In genomic region chr16:30032083-30032819, GRCh38 we compare ENCODE assay signal across 9 cellular contexts. TPM values are rescaled to one million over a fixed set of nuclear protein-coding genes. Genes with fewer than 3 reads are reported as not detected.
DNase-seq lines count a peak whose midpoint lies in the region; ATAC-seq and TF ChIP-seq lines count a peak whose summit lies in the region.
"Had no signal": no experiment of that assay in that cellular context is flagged by ENCODE, and none has a peak within 500 bp of the region (broad histone marks: within the 10 kb centered on the region; RNA-seq: fewer than 3 reads in every experiment).

No MANE protein-coding gene starts in this region.

- no peak overlapping the region for H4K8ac ChIP-seq in IMR-90 (ENCODE audit: low read depth in 2 of 2, low read length in 2 of 2)

- H2AFZ ChIP-seq in IMR-90 (replicated peaks; ENCODE audit: low read length, poor library complexity) (no peak overlapping the region), OCI-LY7 (ENCODE audit: low read length) (no peak overlapping the region)

- H3K23ac ChIP-seq in IMR-90 (ENCODE audit: low read depth, low read length), result no peak overlapping the region

- peaks cover 20% of the 10 kb centered on the region for H3K4me1 Mint-ChIP-seq in neural crest cell

- in situ Hi-C loops in IMR-90 (cut with MboI; ENCODE audit: low sequenced_read_pairs), result no loop called here

- no CpG with 5 or more reads among the region's 12 CpGs for WGBS in IMR-90 (ENCODE audit: extremely low coverage in 2 of 2, insufficient read length in 1 of 2), 2 experiments

- ATAC-seq in IMR-90 (ENCODE audit: low read depth), result peak; percentile 76
- ATAC-seq in esophagus mucosa, result peak; percentile 27
- ATAC-seq in HG03039 (IDR thresholded peaks at IDR 0.05; ENCODE audit: unreplicated experiment), result no peak
- ATAC-seq in HG03139 (IDR thresholded peaks at IDR 0.05; ENCODE audit: unreplicated experiment), result no peak

- H3K4me3 ChIP-seq in IMR-90 (ENCODE audit: insufficient read depth, low read depth, low read length), result no peak overlapping the region
- no peak overlapping the region for H3K4me3 ChIP-seq in OCI-LY7 (ENCODE audit: low read depth, low read length, poor library complexity, severe bottlenecking)

- peaks cover 9% of the 10 kb centered on the region; the same call in 1 of the 2 replicates for H4K20me1 ChIP-seq in IMR-90 (ENCODE audit: insufficient read depth, low read length)
- H4K20me1 ChIP-seq in OCI-LY7 (ENCODE audit: insufficient read depth, low read length), result no peaks in the 10 kb centered on the region

- no peak overlapping the region for H2AK5ac ChIP-seq in IMR-90 (ENCODE audit: low read depth, low read length)

- POLR2A ChIA-PET in IMR-90 (lab: Charles Lee; ENCODE audit: unreplicated experiment) (no interaction called here), OCI-LY7 (lab: Charles Lee) (interaction anchor here (0.5 to 0.7 kb wide), 4 partner anchors 289 to 590 kb away, joined by 3 to 5 read pairs (median 4); no protein-coding TSS in a partner anchor)

- H3K4me3 Mint-ChIP-seq in neural crest cell, result peak overlapping the region; percentile 89

- H3K9ac ChIP-seq in IMR-90 (ENCODE audit: low read depth, low read length), result no peak overlapping the region

- peaks cover 50% of the 10 kb centered on the region for H3K27me3 Mint-ChIP-seq in neural crest cell (ENCODE audit: low read depth)

- peak; percentile 84 for TF ChIP-seq RAD21 in IMR-90 (IDR thresholded peaks at IDR 0.05; ENCODE audit: low read length)

- no peak overlapping the region for H2BK120ac ChIP-seq in IMR-90 (ENCODE audit: low read depth, low read length)

- H3K9me3 ChIP-seq in IMR-90 (ENCODE audit: control insufficient read depth, insufficient read depth, low read length) (no peaks in the 10 kb centered on the region), OCI-LY7 (ENCODE audit: low read length) (no peaks in the 10 kb centered on the region)

- H3K79me2 ChIP-seq in OCI-LY7 (ENCODE audit: insufficient read depth, low read depth, low read length), result no peaks in the 10 kb centered on the region

- H3K36me3 ChIP-seq in IMR-90 (ENCODE audit: control insufficient read depth, insufficient read depth, low read length) (no peaks in the 10 kb centered on the region), OCI-LY7 (ENCODE audit: insufficient read depth, low read length) (no peaks in the 10 kb centered on the region)

- no peaks in the 10 kb centered on the region for H3K9me2 ChIP-seq in OCI-LY7 (ENCODE audit: insufficient read depth, low read length)

- TF ChIP-seq POLR2A in IMR-90 (IDR thresholded peaks at IDR 0.05; ENCODE audit: low read depth, low read length), result no peak

- H3K14ac ChIP-seq in IMR-90 (replicated peaks; ENCODE audit: low read depth, low read length), result no peak overlapping the region

- TF ChIP-seq CTCF in IMR-90 (conservative IDR thresholded peaks at IDR 0.05; ENCODE audit: low read depth, low read length) (peak; percentile 78), OCI-LY7 (conservative IDR thresholded peaks at IDR 0.05; ENCODE audit: low read length) (peak; percentile 97), neural crest cell (conservative IDR thresholded peaks at IDR 0.05) (peak; percentile 87)

- CTCF ChIA-PET in IMR-90 (lab: Yijun Ruan, JAX), result interaction anchor here (0.7 to 1.4 kb wide), 3 partner anchors 9 to 17 kb away, joined by 3 to 6 read pairs (median 4); no protein-coding TSS in a partner anchor
- CTCF ChIA-PET in OCI-LY7 (lab: Charles Lee; ENCODE audit: unreplicated experiment), result interaction anchor here (0.9 to 2.4 kb wide), 6 partner anchors 13 to 242 kb away, joined by 3 to 15 read pairs (median 5); partner anchors contain the start of genes DOC2A and INO80E

- dilution Hi-C loops in IMR-90 (cut with HindIII; ENCODE audit: low sequenced_read_pairs, unreplicated experiment), result no loop called here

- H3K9me3 Mint-ChIP-seq in neural crest cell, result no peaks in the 10 kb centered on the region

- no peak overlapping the region for H3K18ac ChIP-seq in IMR-90 (ENCODE audit: low read depth, low read length)

- intact Hi-C loops in IMR-90 (cut with micrococcal nuclease) (no loop called here), OCI-LY7 (cut with micrococcal nuclease; ENCODE audit: unreplicated experiment) (no loop called here)

- H2BK5ac ChIP-seq in IMR-90 (ENCODE audit: low read depth, low read length, poor library complexity, severe bottlenecking), result no peak overlapping the region

- no peak overlapping the region for H2BK15ac ChIP-seq in IMR-90 (ENCODE audit: low read depth, low read length)

- no peak overlapping the region for H4K5ac ChIP-seq in IMR-90 (ENCODE audit: low read depth, low read length)

- no peaks in the 10 kb centered on the region for H3K79me1 ChIP-seq in IMR-90 (ENCODE audit: low read depth in 1 of 2, low read length in 2 of 2)

- no peak overlapping the region for H2AK9ac ChIP-seq in IMR-90 (replicated peaks; ENCODE audit: low read depth, low read length, poor library complexity)

- no peaks in the 10 kb centered on the region for H3K36me3 Mint-ChIP-seq in neural crest cell (ENCODE audit: low read depth)

- no peak overlapping the region for H4K91ac ChIP-seq in IMR-90 (ENCODE audit: insufficient read depth, low read depth, low read length)

- H3K56ac ChIP-seq in IMR-90 (ENCODE audit: extremely low read depth, insufficient read depth, low read length), result no peak overlapping the region

- H3K9me1 ChIP-seq in IMR-90 (ENCODE audit: insufficient read depth, low read length), result no peaks in the 10 kb centered on the region

- H3K27ac Mint-ChIP-seq in neural crest cell (ENCODE audit: unreplicated experiment), result no peak overlapping the region

- BruUV-seq in IMR-90 (replicated peaks; lab: Mats Ljungman, UMichigan) (no TSS peak), OCI-LY7 (replicated peaks; lab: Mats Ljungman, UMichigan) (no TSS peak)

- DNase-seq in DMS 273 (lab: John Stamatoyannopoulos, UW; ENCODE audit: unreplicated experiment) (peak; percentile 89), IMR-90 (peak; percentile 67), OCI-LY7 (ENCODE audit: low spot score) (peak; percentile 80), neural crest cell (ENCODE audit: low read depth, low spot score) (peak; percentile 77)
- peak; percentile 81 for DNase-seq in activated CD8-positive, alpha-beta memory T cell treated with anti-CD3 and anti-CD28 coated beads, Interleukin-2, amount 50 U/mL, for 48 hours

- no peak overlapping the region for H3K4ac ChIP-seq in IMR-90 (ENCODE audit: low read depth, low read length)

- H3K27ac ChIP-seq in IMR-90 (ENCODE audit: insufficient read depth, low read length), result no peak overlapping the region
- no peak overlapping the region for H3K27ac ChIP-seq in OCI-LY7 (ENCODE audit: low read depth, low read length, poor library complexity, severe bottlenecking)

- H3K4me1 ChIP-seq in IMR-90 (ENCODE audit: control insufficient read depth, insufficient read depth, low read length) (no peaks in the 10 kb centered on the region), OCI-LY7 (ENCODE audit: insufficient read depth, low read length, poor library complexity, severe bottlenecking) (no peaks in the 10 kb centered on the region)

- no peak overlapping the region for H3K4me2 ChIP-seq in IMR-90 (ENCODE audit: low read depth, low read length)
- H3K4me2 ChIP-seq in OCI-LY7 (ENCODE audit: low read length), result no peak overlapping the region

- peaks cover 55% of the 10 kb centered on the region for H3K27me3 ChIP-seq in IMR-90 (ENCODE audit: control insufficient read depth, insufficient read depth, low read length)

- no peak overlapping the region for H2BK20ac ChIP-seq in IMR-90 (ENCODE audit: low read depth, low read length)

TF ChIP-seq in IMR-90, 13 proteins besides CTCF, POLR2A, EP300 and RAD21 (continues in another document):
- TF ChIP-seq CEBPB (IDR thresholded peaks at IDR 0.05; ENCODE audit: low read depth, low read length), result no peak

RNA-seq across cellular contexts. Expression of gene TLCD3B, which starts 1.2 kb away (rescaled TPM):
- not detected in 2 replicates for total RNA-seq in IMR-90 (2012; rRNA removed)
- 0.14 and 0.19 TPM in 2 replicates for polyA plus RNA-seq in IMR-90 (2012; rRNA removed)
- polyA plus RNA-seq in IMR-90 (2012; cell fraction: cytosol; rRNA removed), result 0.15 and 0.20 TPM in 2 replicates
- 0.37 and 1.2 TPM in 2 replicates for polyA plus RNA-seq in IMR-90 (2012; cell fraction: nucleus; rRNA removed; ENCODE audit: low replicate concordance)
- 2.6 and 4.3 TPM in 2 replicates for total RNA-seq in OCI-LY7 (2014; rRNA removed; shearing (Covaris generic))
- total RNA-seq in OCI-LY7 (2022), result 17.6 and 21.3 TPM in 2 replicates
- 0.20 TPM for total RNA-seq in esophagus mucosa
- total RNA-seq in neural crest cell, result 14.2 and 15.3 TPM in 2 replicates

RNA-seq across cellular contexts. Expression of gene C16orf92, which starts 9.3 kb away (rescaled TPM):
- not detected in 2 replicates for total RNA-seq in IMR-90 (2012; rRNA removed)
- polyA plus RNA-seq in IMR-90 (2012; rRNA removed), result not detected in 2 replicates
- polyA plus RNA-seq in IMR-90 (2012; cell fraction: cytosol; rRNA removed), result not detected in 2 replicates
- polyA plus RNA-seq in IMR-90 (2012; cell fraction: nucleus; rRNA removed; ENCODE audit: low replicate concordance), result not detected in 2 replicates
- total RNA-seq in OCI-LY7 (2014; rRNA removed; shearing (Covaris generic)), result not detected in 2 replicates
- total RNA-seq in OCI-LY7 (2022), result not detected in 2 replicates
- total RNA-seq in esophagus mucosa, result not detected
- not detected in 2 replicates for total RNA-seq in neural crest cell
- total RNA-seq: activated CD8-positive, alpha-beta memory T cell treated with anti-CD3 and anti-CD28 coated beads for 36 hours had no signal

RNA-seq across cellular contexts. Expression of gene DOC2A, which starts 21.4 kb away (rescaled TPM):
- under 0.01 TPM in 1 of 2 replicates, not detected in the other for total RNA-seq in IMR-90 (2012; rRNA removed)
- polyA plus RNA-seq in IMR-90 (2012; rRNA removed), result 0.48 and 0.50 TPM in 2 replicates
- polyA plus RNA-seq in IMR-90 (2012; cell fraction: cytosol; rRNA removed), result 0.37 and 0.68 TPM in 2 replicates
- polyA plus RNA-seq in IMR-90 (2012; cell fraction: nucleus; rRNA removed; ENCODE audit: low replicate concordance), result 6.0 and 7.2 TPM in 2 replicates
- total RNA-seq in OCI-LY7 (2014; rRNA removed; shearing (Covaris generic)), result not detected in 2 replicates
- total RNA-seq in OCI-LY7 (2022), result 0.31 and 0.91 TPM in 2 replicates
- 0.20 TPM for total RNA-seq in esophagus mucosa
- total RNA-seq in neural crest cell, result 5.7 and 6.4 TPM in 2 replicates

RNA-seq across cellular contexts. Expression of gene ALDOA, which starts 33.3 kb away (rescaled TPM):
- total RNA-seq in IMR-90 (2012; rRNA removed) (1,576 and 1,697 TPM in 2 replicates), OCI-LY7 (2022) (811 and 1,029 TPM in 2 replicates), esophagus mucosa (1,863 TPM), neural crest cell (640 and 669 TPM in 2 replicates)
- 1,990 and 2,139 TPM in 2 replicates for polyA plus RNA-seq in IMR-90 (2012; rRNA removed)
- polyA plus RNA-seq in IMR-90 (2012; cell fraction: cytosol; rRNA removed), result 1,937 and 3,090 TPM in 2 replicates
- 1,158 and 2,042 TPM in 2 replicates for polyA plus RNA-seq in IMR-90 (2012; cell fraction: nucleus; rRNA removed; ENCODE audit: low replicate concordance)
- 646 and 809 TPM in 2 replicates for total RNA-seq in OCI-LY7 (2014; rRNA removed; shearing (Covaris generic))

RNA-seq across cellular contexts. Expression of gene INO80E, which starts 36.2 kb away (rescaled TPM):
- total RNA-seq in IMR-90 (2012; rRNA removed) (42.1 and 42.8 TPM in 2 replicates), OCI-LY7 (2022) (129 and 140 TPM in 2 replicates), esophagus mucosa (37.0 TPM), neural crest cell (81.9 and 88.6 TPM in 2 replicates)
- 40.9 and 46.5 TPM in 2 replicates for polyA plus RNA-seq in IMR-90 (2012; rRNA removed)
- polyA plus RNA-seq in IMR-90 (2012; cell fraction: cytosol; rRNA removed), result 45.5 and 51.0 TPM in 2 replicates
- 91.7 and 205 TPM in 2 replicates for polyA plus RNA-seq in IMR-90 (2012; cell fraction: nucleus; rRNA removed; ENCODE audit: low replicate concordance)
- total RNA-seq in OCI-LY7 (2014; rRNA removed; shearing (Covaris generic)), result 88.0 and 94.7 TPM in 2 replicates

Comparison
In these comparisons a context has a peak if more than half of its experiments do, and no peak if none do; other contexts are left out.
1. ATAC-seq: peak in IMR-90 (single experiment) and esophagus mucosa (single experiment); none in HG03039 (single experiment) and HG03139 (single experiment).
2. Peak in every context shown above with its lines, with median percentiles within 50 percentile points of each other: DNase-seq and CTCF ChIP-seq.